In the genomic region with DNA sequence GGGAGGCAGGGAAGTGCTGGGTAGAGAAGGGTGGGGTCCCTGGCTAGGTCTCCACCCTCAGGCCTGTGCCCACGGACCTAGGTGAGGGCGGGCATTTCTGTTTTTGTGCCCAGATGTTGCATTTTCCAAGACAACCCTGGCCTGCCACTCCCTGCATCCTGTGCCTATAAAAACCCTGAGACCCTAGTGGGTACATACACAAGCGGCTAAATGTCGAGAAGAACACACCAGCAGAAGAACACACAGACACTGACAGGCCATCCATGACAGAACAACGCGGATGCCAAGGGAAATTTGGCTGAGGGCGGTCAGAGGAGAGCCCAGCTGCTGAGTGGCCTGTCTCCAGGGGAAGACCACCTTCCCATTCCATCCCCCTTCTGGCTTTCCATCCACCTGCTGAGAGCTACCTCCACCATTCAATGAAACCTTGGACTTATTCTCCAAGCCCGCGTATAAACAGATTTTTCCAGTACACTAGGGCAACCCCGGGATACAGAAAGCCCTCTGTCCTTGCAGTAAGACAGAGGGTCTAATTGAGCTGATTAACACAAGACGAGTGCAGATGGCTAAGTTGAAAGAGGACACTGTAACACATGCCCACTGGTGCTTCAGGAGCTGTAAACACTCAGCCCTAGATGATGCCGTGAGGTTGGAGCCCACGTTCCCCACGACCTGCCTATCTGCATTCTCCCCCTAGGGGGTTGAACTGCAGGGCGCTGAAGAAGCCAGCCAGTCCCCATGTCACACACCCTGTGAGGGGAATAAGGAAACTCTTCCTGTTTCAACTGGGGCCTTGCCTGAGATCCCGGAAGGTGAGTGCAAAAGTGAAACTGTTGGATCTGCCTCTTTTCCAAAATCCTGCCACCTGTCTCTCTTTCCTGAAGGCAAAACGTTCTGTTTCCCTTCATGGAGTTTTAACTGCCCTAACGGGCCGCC, we compare ENCODE assay signal across 17 cellular contexts.
DNase-seq lines count a peak whose midpoint lies in the region; ATAC-seq and TF ChIP-seq lines count a peak whose summit lies in the region.
"Had no signal": no experiment of that assay in that cellular context is flagged by ENCODE, and none has a peak within 500 bp of the region (broad histone marks: within the 10 kb centered on the region; RNA-seq: fewer than 3 reads in every experiment).

No MANE protein-coding gene starts in this region.

- 0 out of 2 replicates have a peak, but pooled peaks cover 6% of the 10 kb centered on the region for H3K4me1 ChIP-seq in GM23338 (ENCODE audit: insufficient read depth)
- H3K4me1 ChIP-seq in neuronal stem cell (ENCODE audit: control insufficient read depth in 2 of 2, insufficient read depth in 1 of 2, low read depth in 1 of 2, low read length in 2 of 2): peaks cover 0 to 3% of the 10 kb centered on the region in 2 donors

- H3K4me3 ChIP-seq in GM23338 (no peak overlapping the region), neuronal stem cell (ENCODE audit: low read length in 2 of 2) (no peak overlapping the region)
- H3K4me3 ChIP-seq: SJCRH30 had no signal

- WGBS in neuronal stem cell (ENCODE audit: extremely low coverage in 2 of 2, insufficient read length in 2 of 2, insufficient replicate concordance in 1 of 2), 2 donors: no CpG with 5 or more reads among the region's 19 CpGs

- no peak overlapping the region for H2BK12ac ChIP-seq in neuronal stem cell (ENCODE audit: low read length)

- H3K36me3 ChIP-seq in GM23338 (ENCODE audit: insufficient read depth): no peaks in the 10 kb centered on the region
- H3K36me3 ChIP-seq in neuronal stem cell (replicated peaks in 1 of 2; ENCODE audit: control insufficient read depth in 2 of 2, insufficient read depth in 2 of 2, low read length in 2 of 2): no peaks in the 10 kb centered on the region
- H3K36me3 ChIP-seq: SJCRH30 had no signal

- peak overlapping the region; percentile 35 for H3K18ac ChIP-seq in neuronal stem cell (ENCODE audit: low read length)

- no peak overlapping the region for H2AK5ac ChIP-seq in neuronal stem cell (ENCODE audit: low read depth, low read length)

- H3K4me2 ChIP-seq in GM23338 (peak overlapping the region; percentile 32; the same call in 1 of the 2 replicates), neuronal stem cell (ENCODE audit: insufficient read depth, low read length, poor library complexity, severe bottlenecking) (no peak overlapping the region)
- H3K4me2 ChIP-seq: KMS-11 had no signal

- no peak overlapping the region for H3K9ac ChIP-seq in neuronal stem cell (ENCODE audit: low read depth, low read length, poor library complexity)
- H3K9ac ChIP-seq: KMS-11 had no signal

- H3K4ac ChIP-seq in neuronal stem cell (ENCODE audit: low read length): no peak overlapping the region

- H3K9me2 ChIP-seq in GM23338 (ENCODE audit: insufficient read depth): no peaks in the 10 kb centered on the region

- no peak overlapping the region for H4K8ac ChIP-seq in neuronal stem cell (ENCODE audit: low read depth, low read length)

- no peaks in the 10 kb centered on the region for H3K9me3 ChIP-seq in neuronal stem cell (replicated peaks in 1 of 2; ENCODE audit: control insufficient read depth in 2 of 2, insufficient read depth in 1 of 2, low read depth in 1 of 2, low read length in 2 of 2)

- peak overlapping the region; percentile 54 for H3K27ac Mint-ChIP-seq in GM23338
- H3K27ac Mint-ChIP-seq in dendritic cell treated with granulocyte-macrophage colony-stimulating factor and Interleukin-4, amounts not matched to agents 40 ng/mL and 50 ng/mL, for 4 days: peak overlapping the region; percentile 72

- no peak overlapping the region for H2BK5ac ChIP-seq in neuronal stem cell (ENCODE audit: low read length)

- H3K27me3 Mint-ChIP-seq in GM23338 (ENCODE audit: insufficient read depth, low read depth, poor library complexity): peaks cover 14% of the 10 kb centered on the region
- H3K27me3 Mint-ChIP-seq in dendritic cell treated with granulocyte-macrophage colony-stimulating factor and Interleukin-4, amounts not matched to agents 40 ng/mL and 50 ng/mL, for 4 days: no peaks in the 10 kb centered on the region
- H3K27me3 Mint-ChIP-seq: CD4-positive, CD25-positive, alpha-beta regulatory T cell had no signal

- H4K20me1 ChIP-seq in GM23338 (replicated peaks; ENCODE audit: insufficient read depth): no peaks in the 10 kb centered on the region

- peak; percentile 8 for DNase-seq in GM23338 (ENCODE audit: low spot score)
- peak; percentile 86 for DNase-seq in NCI-H524 treated with DMSO at 0.1 percent for 48 hours (lab: John Stamatoyannopoulos, UW)
- no peak for DNase-seq in neuronal stem cell (ENCODE audit: low spot score)
- no peak for DNase-seq in kidney tubule cell (ENCODE audit: low spot score)
- no peak for DNase-seq in RKO (ENCODE audit: low spot score)
- DNase-seq: CD4-positive, CD25-positive, alpha-beta regulatory T cell; DMS79; GOT3; NCI-H1436; NCI-H2029 treated with DMSO at 0.1 percent for 48 hours; NCI-H510A treated with DMSO at 0.1 percent for 48 hours; NK-92 treated with Interleukin-12 subunit alpha and Interleukin-12 subunit beta, amount 100 ng/mL, for 24 hours; OCI-M1; SJCRH30 had no signal

- H3F3A ChIP-seq in GM23338 (replicated peaks; ENCODE audit: low read depth): no peaks in the 10 kb centered on the region

- no peaks in the 10 kb centered on the region for H3K79me1 ChIP-seq in neuronal stem cell (ENCODE audit: low read depth, low read length)

- ATAC-seq in GM23338 (peak; percentile 75), GM18498 (IDR thresholded peaks at IDR 0.05; ENCODE audit: unreplicated experiment) (no peak)

- intact Hi-C loops in dendritic cell treated with granulocyte-macrophage colony-stimulating factor and Interleukin-4, amounts not matched to agents 40 ng/mL and 50 ng/mL, for 4 days (cut with micrococcal nuclease): no loop called here

- peaks cover 18% of the 10 kb centered on the region for H3K4me1 Mint-ChIP-seq in GM23338
- H3K4me1 Mint-ChIP-seq in dendritic cell treated with granulocyte-macrophage colony-stimulating factor and Interleukin-4, amounts not matched to agents 40 ng/mL and 50 ng/mL, for 4 days (ENCODE audit: low read depth): peaks cover 73% of the 10 kb centered on the region

- H3K27me3 ChIP-seq in GM23338 (ENCODE audit: insufficient read depth) (no peaks in the 10 kb centered on the region), neuronal stem cell (ENCODE audit: control insufficient read depth in 3 of 3, insufficient read depth in 3 of 3, low read depth in 1 of 3, low read length in 3 of 3) (no peaks in the 10 kb centered on the region)
- H3K27me3 ChIP-seq: SJCRH30 had no signal

- H3K14ac ChIP-seq in neuronal stem cell (ENCODE audit: low read length): no peak overlapping the region

- no peaks in the 10 kb centered on the region for H3K36me3 Mint-ChIP-seq in GM23338 (ENCODE audit: low read depth)
- peaks cover 29% of the 10 kb centered on the region for H3K36me3 Mint-ChIP-seq in dendritic cell treated with granulocyte-macrophage colony-stimulating factor and Interleukin-4, amounts not matched to agents 40 ng/mL and 50 ng/mL, for 4 days (ENCODE audit: low read depth)

- no peaks in the 10 kb centered on the region for H3K79me2 ChIP-seq in GM23338 (replicated peaks; ENCODE audit: insufficient read depth)

- no peak for TF ChIP-seq CTCF in GM23338 (conservative IDR thresholded peaks at IDR 0.05; ENCODE audit: low read depth in 2 of 2)

- H2BK120ac ChIP-seq in neuronal stem cell (ENCODE audit: low read depth, low read length): no peak overlapping the region

- no peak overlapping the region for H3K23ac ChIP-seq in neuronal stem cell (ENCODE audit: low read depth, low read length, poor library complexity)

- no peak overlapping the region for H3K4me3 Mint-ChIP-seq in GM23338
- no peak overlapping the region for H3K4me3 Mint-ChIP-seq in dendritic cell treated with granulocyte-macrophage colony-stimulating factor and Interleukin-4, amounts not matched to agents 40 ng/mL and 50 ng/mL, for 4 days
- H3K4me3 Mint-ChIP-seq: CD4-positive, CD25-positive, alpha-beta regulatory T cell had no signal

- no peak overlapping the region for H4K91ac ChIP-seq in neuronal stem cell (ENCODE audit: low read depth, low read length, poor library complexity)

- no peak overlapping the region for H3K27ac ChIP-seq in GM23338 (ENCODE audit: low read depth)
- no peak overlapping the region for H3K27ac ChIP-seq in neuronal stem cell (replicated peaks; ENCODE audit: low read length)
- H3K27ac ChIP-seq: KMS-11, SJCRH30 had no signal

- peak overlapping the region; percentile 91; the same call in 1 of the 2 replicates for H2AFZ ChIP-seq in GM23338
- no peak overlapping the region for H2AFZ ChIP-seq in neuronal stem cell (ENCODE audit: low read length)

- H2BK15ac ChIP-seq in neuronal stem cell (ENCODE audit: low read length): no peak overlapping the region

- no peaks in the 10 kb centered on the region for H3K9me3 Mint-ChIP-seq in GM23338
- peaks cover 7% of the 10 kb centered on the region for H3K9me3 Mint-ChIP-seq in dendritic cell treated with granulocyte-macrophage colony-stimulating factor and Interleukin-4, amounts not matched to agents 40 ng/mL and 50 ng/mL, for 4 days
- H3K9me3 Mint-ChIP-seq: CD4-positive, CD25-positive, alpha-beta regulatory T cell had no signal

TF ChIP-seq in GM23338, 12 proteins besides CTCF, POLR2A, EP300 and RAD21 (continues in another document):
- no peak for TF ChIP-seq ZNF331 (CRISPR knock-in tag; IDR thresholded peaks at IDR 0.05; ENCODE audit: low read depth)
- TF ChIP-seq, protein P1, sequence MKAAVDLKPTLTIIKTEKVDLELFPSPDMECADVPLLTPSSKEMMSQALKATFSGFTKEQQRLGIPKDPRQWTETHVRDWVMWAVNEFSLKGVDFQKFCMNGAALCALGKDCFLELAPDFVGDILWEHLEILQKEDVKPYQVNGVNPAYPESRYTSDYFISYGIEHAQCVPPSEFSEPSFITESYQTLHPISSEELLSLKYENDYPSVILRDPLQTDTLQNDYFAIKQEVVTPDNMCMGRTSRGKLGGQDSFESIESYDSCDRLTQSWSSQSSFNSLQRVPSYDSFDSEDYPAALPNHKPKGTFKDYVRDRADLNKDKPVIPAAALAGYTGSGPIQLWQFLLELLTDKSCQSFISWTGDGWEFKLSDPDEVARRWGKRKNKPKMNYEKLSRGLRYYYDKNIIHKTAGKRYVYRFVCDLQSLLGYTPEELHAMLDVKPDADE (IDR thresholded peaks at IDR 0.05): no peak
- TF ChIP-seq POLR2AphosphoS5 (IDR thresholded peaks at IDR 0.05; ENCODE audit: low read depth): no peak
- no peak for TF ChIP-seq STAT1 (IDR thresholded peaks at IDR 0.05; ENCODE audit: unreplicated experiment)
- no peak for TF ChIP-seq NANOG (IDR thresholded peaks at IDR 0.05; ENCODE audit: borderline replicate concordance)

Comparison
In these comparisons a context has a peak if more than half of its experiments do, and no peak if none do; other contexts are left out.
1. DNase-seq: peak in GM23338 (single experiment) and NCI-H524 treated with DMSO at 0.1 percent for 48 hours (single experiment); none in neuronal stem cell (single experiment), kidney tubule cell (single experiment) and RKO (single experiment).